In the genomic region with DNA sequence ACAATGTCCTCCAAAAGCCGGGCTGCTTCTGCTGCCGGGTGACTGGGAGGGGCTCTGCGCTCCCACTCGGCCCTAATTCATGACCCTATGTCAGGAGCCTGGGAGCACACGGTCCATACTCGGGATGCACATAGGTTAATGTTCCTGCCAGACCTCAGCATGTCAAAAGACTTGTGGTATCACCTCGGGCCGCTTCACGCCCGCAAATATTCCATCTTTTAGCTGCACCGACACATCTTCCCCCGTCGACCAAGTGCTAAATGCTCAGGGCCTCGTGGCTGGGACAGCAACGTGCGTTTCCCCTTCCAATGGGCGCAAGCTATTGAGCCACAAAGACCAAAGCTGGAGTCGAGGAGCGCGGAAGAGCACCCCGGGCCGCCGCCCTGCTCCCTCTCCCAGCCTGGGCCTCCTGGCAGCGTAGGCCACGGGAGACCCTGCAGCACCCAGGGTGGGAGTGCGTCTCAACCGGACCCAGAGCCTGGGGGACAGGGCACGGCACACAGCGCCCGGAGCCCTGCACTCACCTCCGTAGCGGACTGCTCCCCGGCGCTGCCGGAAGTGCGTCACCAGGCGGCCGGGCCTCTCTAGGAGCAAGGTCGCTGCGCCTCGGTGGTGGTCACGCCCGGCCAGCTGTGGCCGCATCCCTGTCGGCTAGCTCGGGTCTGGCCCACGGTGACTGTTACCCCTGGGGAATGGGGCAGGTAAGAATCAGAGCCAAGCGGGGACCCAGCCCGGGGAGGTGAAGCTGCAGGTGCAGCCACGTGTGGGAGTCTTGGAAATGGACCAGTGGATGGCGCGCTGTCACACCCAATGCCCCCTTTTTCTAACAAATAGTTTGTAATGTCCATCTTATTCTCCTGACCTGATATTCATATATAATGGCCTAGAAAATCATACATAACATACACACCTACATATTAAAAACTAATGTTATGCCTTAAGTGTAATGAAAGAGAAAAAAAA, we compare ENCODE assay signal across 8 cellular contexts. TPM values are rescaled to one million over a fixed set of nuclear protein-coding genes. Genes with fewer than 3 reads are reported as not detected.
DNase-seq lines count a peak whose midpoint lies in the region; ATAC-seq and TF ChIP-seq lines count a peak whose summit lies in the region.

ZNF23 (minus strand) TSS at position 562 of the 963 bp plus-strand sequence. CDS start 5,451 bp downstream, outside the sequence.

- H3K36me3 ChIP-seq in colonic mucosa: no peaks in the 10 kb centered on the region

- H3K27ac ChIP-seq in colonic mucosa: peak within 1 kb of the TSS; percentile 42

- H3K4me1 ChIP-seq in colonic mucosa: peaks cover 7% of the 10 kb centered on the region

- peak within 1 kb of the TSS; percentile 86 to 96 for H3K9ac ChIP-seq in colonic mucosa (ENCODE audit: low read depth in 2 of 2, low read length in 2 of 2)

- TF ChIP-seq CTCF in AG09309 (IDR thresholded peaks at IDR 0.05; ENCODE audit: control insufficient read depth, insufficient read depth, low read depth, low read length, missing control alignments) (no peak), colonic mucosa (IDR thresholded peaks at IDR 0.05) (no peak)

- peak; percentile 99 for ATAC-seq in GM18867 (IDR thresholded peaks at IDR 0.05; ENCODE audit: unreplicated experiment)
- ATAC-seq in HG03097 (IDR thresholded peaks at IDR 0.05; ENCODE audit: low FRiP score, unreplicated experiment): peak; percentile 96
- ATAC-seq in left colon: peak; percentile 100

- H3K9me3 ChIP-seq in colonic mucosa: no peaks in the 10 kb centered on the region

- peak within 1 kb of the TSS; percentile 91 for H3K4me3 ChIP-seq in AG09309 (ENCODE audit: control insufficient read depth, low read depth, low read length)
- peak within 1 kb of the TSS; percentile 92 for H3K4me3 ChIP-seq in colonic mucosa

- intact Hi-C loops in colonic mucosa (cut with DNase I) (loop anchor here (2.0 kb wide), 1 partner anchor 23 kb away; no protein-coding TSS in a partner anchor), left colon (cut with DNase I, micrococcal nuclease) (loop anchor here in 1 of 2 donors (2.0 kb wide), 1 partner anchor 23 kb away; no protein-coding TSS in a partner anchor)

- no peak for DNase-seq in AG09309 (ENCODE audit: low read depth)
- peak; percentile 8 to 62 for DNase-seq in NCI-H446 (lab: John Stamatoyannopoulos, UW)
- DNase-seq in activated CD4-positive, alpha-beta T cell treated with anti-CD3 and anti-CD28 coated beads for 48 hours: peak; percentile 85
- DNase-seq in colonic mucosa: peak; percentile 86
- peak; percentile 84 to 87 for DNase-seq in left colon
- peak; percentile 69 to 74 for DNase-seq in stimulated activated CD4-positive, alpha-beta T cell treated with anti-CD3 and anti-CD28 coated beads, Interleukin-1b, Interleukin-23, amount 100 ng/mL, for 4 hours (ENCODE audit: low read depth in 2 of 2)

- H3K27me3 ChIP-seq in colonic mucosa: no peaks in the 10 kb centered on the region

RNA-seq across cellular contexts. Expression of gene ZNF23, which starts in this region (rescaled TPM):
- total RNA-seq in colonic mucosa (1 to 10 TPM; 5.8 to 6.4 TPM), left colon (1 to 10 TPM; 6.4 to 7.2 TPM)
